In genomic region chr5:10604975-10605374, GRCh38 we compare ENCODE assay signal across 20 cellular contexts.
"Had no signal": no experiment of that assay in that cellular context is flagged by ENCODE, and none has a peak within 500 bp of the region (broad histone marks: within the 10 kb centered on the region; RNA-seq: fewer than 3 reads in every experiment).

No MANE protein-coding gene starts in this region.

- H3K9me3 ChIP-seq: esophagus squamous epithelium, lower lobe of right lung, suprapubic skin, upper lobe of right lung had no signal

- H3K4me3 ChIP-seq: esophagus squamous epithelium, lower lobe of right lung, neural progenitor cell, skin epidermis, suprapubic skin, upper lobe of right lung had no signal

- H3K4me1 ChIP-seq: parathyroid adenoma had no signal

- H3K9ac ChIP-seq: neural progenitor cell, parathyroid adenoma had no signal

- H3K4me2 ChIP-seq: neural progenitor cell had no signal

- H3K27ac ChIP-seq: brain microvascular endothelial cell, esophagus squamous epithelium, lower lobe of right lung, neural progenitor cell, parathyroid adenoma, skin epidermis, suprapubic skin, upper lobe of right lung had no signal

- H3K36me3 ChIP-seq: brain microvascular endothelial cell, esophagus squamous epithelium, lower lobe of right lung, neural progenitor cell, suprapubic skin, upper lobe of right lung had no signal

- DNase-seq: activated CD4-positive, alpha-beta T cell treated with anti-CD3 and anti-CD28 coated beads, Interleukin-2, amount 50 U/mL, for 1 hour; activated naive CD4-positive, alpha-beta T cell treated with Interleukin-2 at 50 U/mL for 16 hours; activated T-cell treated with anti-CD3 and anti-CD28 coated beads for 4 hours; anterior cingulate cortex; brain microvascular endothelial cell; cortex of kidney; effector CD4-positive, alpha-beta T cell; esophagus squamous epithelium; hypothalamus; kidney glomerular epithelial cell; lower lobe of right lung; midbrain; stimulated activated CD4-positive, alpha-beta T cell treated with anti-CD3 and anti-CD28 coated beads, Interleukin-15, amount 100 ng/mL, for 24 hours; stimulated activated CD4-positive, alpha-beta T cell treated with anti-CD3 and anti-CD28 coated beads, Interleukin-4, amount 100 ng/mL, for 1 hour; stimulated activated naive CD8-positive, alpha-beta T cell treated with anti-CD3 and anti-CD28 coated beads, Interleukin-15, Interleukin-2, amounts not matched to agents 100 U/mL and 50 U/mL, for 24 hours; upper lobe of right lung had no signal

- H3K27me3 ChIP-seq: brain microvascular endothelial cell, neural progenitor cell, suprapubic skin, upper lobe of right lung had no signal
